ENCODE assay signal across 22 cellular contexts in genomic region chr6:126530777-126531176, GRCh38.
"Had no signal": no experiment of that assay in that cellular context is flagged by ENCODE, and none has a peak within 500 bp of the region (broad histone marks: within the 10 kb centered on the region; RNA-seq: fewer than 3 reads in every experiment).

No MANE protein-coding gene starts in this region.

- H3K4me3 ChIP-seq: coronary artery, gastrocnemius medialis, heart right ventricle, lung, prostate gland, right atrium auricular region, tibial artery, vagina had no signal

- H3K4me1 ChIP-seq: gastrocnemius medialis, heart right ventricle, prostate gland, right atrium auricular region, vagina had no signal

- H3K27me3 Mint-ChIP-seq: activated CD8-positive, alpha-beta T cell treated with anti-CD3 and anti-CD28 coated beads for 36 hours; activated naive CD8-positive, alpha-beta T cell treated with anti-CD3 and anti-CD28 coated beads, Interleukin-2, amount 10 ng/mL, durations not matched to agents 7 days and 5 days; activated T-helper 17 cell treated with anti-CD3 and anti-CD28 coated beads, Interleukin-2, amount 50 U/mL, for 72 hours; brain had no signal

- H3K36me3 ChIP-seq: gastrocnemius medialis, heart right ventricle, prostate gland, right atrium auricular region, tibial artery, vagina had no signal

- ATAC-seq: activated CD8-positive, alpha-beta T cell treated with anti-CD3 and anti-CD28 coated beads for 36 hours; activated T-helper 17 cell treated with anti-CD3 and anti-CD28 coated beads, Interleukin-2, amount 50 U/mL, for 72 hours; gastrocnemius medialis; heart right ventricle; stimulated activated naive CD8-positive, alpha-beta T cell treated with anti-CD3 and anti-CD28 coated beads, Interleukin-15, Interleukin-2, amounts not matched to agents 100 U/mL and 50 U/mL, for 24 hours had no signal

- H3K36me3 Mint-ChIP-seq: activated naive CD8-positive, alpha-beta T cell treated with anti-CD3 and anti-CD28 coated beads, Interleukin-2, amount 10 ng/mL, durations not matched to agents 7 days and 5 days; brain had no signal

- H3K27ac ChIP-seq: coronary artery, gastrocnemius medialis, heart right ventricle, prostate gland, right atrium auricular region, tibial artery, vagina had no signal

- H3K27me3 ChIP-seq: gastrocnemius medialis, heart right ventricle, right atrium auricular region, tibial artery, vagina had no signal

- H3K4me1 Mint-ChIP-seq: activated naive CD8-positive, alpha-beta T cell treated with anti-CD3 and anti-CD28 coated beads, Interleukin-2, amount 10 ng/mL, durations not matched to agents 7 days and 5 days; activated T-helper 17 cell treated with anti-CD3 and anti-CD28 coated beads, Interleukin-2, amount 50 U/mL, for 72 hours had no signal

- H3K4me3 Mint-ChIP-seq: activated CD8-positive, alpha-beta T cell treated with anti-CD3 and anti-CD28 coated beads for 36 hours; activated naive CD8-positive, alpha-beta T cell treated with anti-CD3 and anti-CD28 coated beads, Interleukin-2, amount 10 ng/mL, durations not matched to agents 7 days and 5 days; activated T-helper 17 cell treated with anti-CD3 and anti-CD28 coated beads, Interleukin-2, amount 50 U/mL, for 72 hours; brain had no signal

- H3K27ac Mint-ChIP-seq: activated CD8-positive, alpha-beta T cell treated with anti-CD3 and anti-CD28 coated beads for 36 hours; activated naive CD8-positive, alpha-beta T cell treated with anti-CD3 and anti-CD28 coated beads, Interleukin-2, amount 10 ng/mL, durations not matched to agents 7 days and 5 days; activated T-helper 17 cell treated with anti-CD3 and anti-CD28 coated beads, Interleukin-2, amount 50 U/mL, for 72 hours had no signal

- DNase-seq: activated CD4-positive, alpha-beta T cell treated with anti-CD3 and anti-CD28 coated beads for 48 hours; activated CD4-positive, CD25-positive, alpha-beta regulatory T cell; activated CD8-positive, alpha-beta T cell treated with anti-CD3 and anti-CD28 coated beads for 36 hours; activated naive CD4-positive, alpha-beta T cell; activated naive CD8-positive, alpha-beta T cell treated with anti-CD3 and anti-CD28 coated beads, Interleukin-2, amount 10 ng/mL, durations not matched to agents 7 days and 5 days; activated T-cell treated with anti-CD3 and anti-CD28 coated beads, Interleukin-2, amount 50 U/mL, for 1 hour; amygdala; caudate nucleus; gastrocnemius medialis; heart right ventricle; stimulated activated naive CD8-positive, alpha-beta T cell treated with anti-CD3 and anti-CD28 coated beads, Interleukin-15, Interleukin-2, amounts not matched to agents 100 U/mL and 50 U/mL, for 24 hours; substantia nigra; T-helper 1 cell; T-helper 9 cell; tibial artery had no signal

- H3K9me3 ChIP-seq: gastrocnemius medialis, heart right ventricle, prostate gland, right atrium auricular region, tibial artery, vagina had no signal

- H3K9me3 Mint-ChIP-seq: activated CD8-positive, alpha-beta T cell treated with anti-CD3 and anti-CD28 coated beads for 36 hours; activated naive CD8-positive, alpha-beta T cell treated with anti-CD3 and anti-CD28 coated beads, Interleukin-2, amount 10 ng/mL, durations not matched to agents 7 days and 5 days; activated T-helper 17 cell treated with anti-CD3 and anti-CD28 coated beads, Interleukin-2, amount 50 U/mL, for 72 hours; brain had no signal
